13 cellular contexts compared by ENCODE assay signal in genomic region chr2:128324008-128324896, GRCh38. TPM values are rescaled to one million over a fixed set of nuclear protein-coding genes. Genes with fewer than 3 reads are reported as not detected.
DNase-seq lines count a peak whose midpoint lies in the region; ATAC-seq and TF ChIP-seq lines count a peak whose summit lies in the region.
"Had no signal": no experiment of that assay in that cellular context is flagged by ENCODE, and none has a peak within 500 bp of the region (broad histone marks: within the 10 kb centered on the region; RNA-seq: fewer than 3 reads in every experiment).

No MANE protein-coding gene starts in this region.

- H3K9me3 Mint-ChIP-seq in natural killer cell, result no peaks in the 10 kb centered on the region
- no peaks in the 10 kb centered on the region for H3K9me3 Mint-ChIP-seq in natural killer cell treated with Interleukin-12 subunit alpha and Interleukin-12 subunit beta and Interleukin-15 and Interleukin-18, amount 100 ng/mL, for 72 hours
- no peaks in the 10 kb centered on the region for H3K9me3 Mint-ChIP-seq in naive thymus-derived CD8-positive, alpha-beta T cell

- peak overlapping the region; percentile 56 to 68 for H3K27ac Mint-ChIP-seq in natural killer cell
- no peak overlapping the region for H3K27ac Mint-ChIP-seq in natural killer cell treated with Interleukin-12 subunit alpha and Interleukin-12 subunit beta and Interleukin-15 and Interleukin-18, amount 100 ng/mL, for 72 hours
- peak overlapping the region in 3 of 10 donors; percentile 19 to 24 (median 19) for H3K27ac Mint-ChIP-seq in naive thymus-derived CD8-positive, alpha-beta T cell

- H3K27me3 ChIP-seq in ascending aorta, result no peaks in the 10 kb centered on the region

- no peaks in the 10 kb centered on the region for H3K9me3 ChIP-seq in ascending aorta
- H3K9me3 ChIP-seq: BLaER1 treated with 17β-estradiol and CSF1 and Interleukin-3, amounts not matched to agents 10 nM and 100 nM had no signal

- H3K27ac ChIP-seq in ascending aorta, result peak overlapping the region; percentile 45 to 68
- H3K27ac ChIP-seq: BLaER1 treated with 17β-estradiol and CSF1 and Interleukin-3, amounts not matched to agents 10 nM and 100 nM had no signal

- H3K27me3 Mint-ChIP-seq in natural killer cell (ENCODE audit: low read depth in 2 of 2), result peaks cover 0 to 8% of the 10 kb centered on the region in 2 donors
- peaks cover 0 to 2% of the 10 kb centered on the region in 2 donors for H3K27me3 Mint-ChIP-seq in natural killer cell treated with Interleukin-12 subunit alpha and Interleukin-12 subunit beta and Interleukin-15 and Interleukin-18, amount 100 ng/mL, for 72 hours
- no peaks in the 10 kb centered on the region for H3K27me3 Mint-ChIP-seq in naive thymus-derived CD8-positive, alpha-beta T cell

- TF ChIP-seq CTCF in natural killer cell (IDR thresholded peaks at IDR 0.05), result no peak
- TF ChIP-seq CTCF in ascending aorta (IDR thresholded peaks at IDR 0.05), result no peak

- DNase-seq in natural killer cell (peak; percentile 12), ascending aorta (ENCODE audit: low spot score in 2 of 2) (peak; percentile 8 to 61), left lobe of liver (ENCODE audit: low spot score) (no peak)
- DNase-seq in natural killer cell treated with Interleukin-12 subunit alpha and Interleukin-12 subunit beta and Interleukin-15 and Interleukin-18, amount 100 ng/mL, for 72 hours (ENCODE audit: low spot score), result no peak
- DNase-seq in naive thymus-derived CD8-positive, alpha-beta T cell, result peak in 1 of 10 donors; percentile 55
- DNase-seq in stimulated activated CD4-positive, alpha-beta T cell treated with anti-CD3 and anti-CD28 coated beads, Interleukin-2, amount 100 ng/mL, for 48 hours, result no peak
- DNase-seq: activated CD4-positive, alpha-beta T cell treated with anti-CD3 and anti-CD28 coated beads, Interleukin-2, amount 50 U/mL, for 4 hours; amygdala; occipital lobe; SW 1271 had no signal

- H3K4me1 ChIP-seq in ascending aorta, result peaks cover 5 to 18% of the 10 kb centered on the region in 2 donors

- no peaks in the 10 kb centered on the region for H3K36me3 Mint-ChIP-seq in natural killer cell
- H3K36me3 Mint-ChIP-seq in natural killer cell treated with Interleukin-12 subunit alpha and Interleukin-12 subunit beta and Interleukin-15 and Interleukin-18, amount 100 ng/mL, for 72 hours, result no peaks in the 10 kb centered on the region
- H3K36me3 Mint-ChIP-seq in naive thymus-derived CD8-positive, alpha-beta T cell, result no peaks in the 10 kb centered on the region

- H3K36me3 ChIP-seq in ascending aorta, result no peaks in the 10 kb centered on the region
- H3K36me3 ChIP-seq: BLaER1 treated with 17β-estradiol and CSF1 and Interleukin-3, amounts not matched to agents 10 nM and 100 nM had no signal

- H3K4me3 ChIP-seq in ascending aorta, result no peak overlapping the region
- H3K4me3 ChIP-seq: BLaER1 treated with 17β-estradiol and CSF1 and Interleukin-3, amounts not matched to agents 10 nM and 100 nM had no signal

- peak overlapping the region; percentile 89 for H3K4me3 Mint-ChIP-seq in natural killer cell
- H3K4me3 Mint-ChIP-seq in natural killer cell treated with Interleukin-12 subunit alpha and Interleukin-12 subunit beta and Interleukin-15 and Interleukin-18, amount 100 ng/mL, for 72 hours, result no peak overlapping the region
- H3K4me3 Mint-ChIP-seq in naive thymus-derived CD8-positive, alpha-beta T cell, result peak overlapping the region in 8 of 10 donors; percentile 26 to 85 (median 72)

- POLR2A ChIA-PET in naive thymus-derived CD8-positive, alpha-beta T cell (lab: Charles Lee), result no interaction called here

- ATAC-seq in natural killer cell, result no peak
- no peak for ATAC-seq in natural killer cell treated with Interleukin-12 subunit alpha and Interleukin-12 subunit beta and Interleukin-15 and Interleukin-18, amount 100 ng/mL, for 72 hours
- ATAC-seq in naive thymus-derived CD8-positive, alpha-beta T cell, result no peak
- ATAC-seq in HG03521 (IDR thresholded peaks at IDR 0.05; ENCODE audit: unreplicated experiment), result no peak
- no peak for ATAC-seq in HG03520 (IDR thresholded peaks at IDR 0.05; ENCODE audit: unreplicated experiment)
- ATAC-seq in left lobe of liver, result no peak

- peaks cover 15 to 18% of the 10 kb centered on the region in 2 donors for H3K4me1 Mint-ChIP-seq in natural killer cell
- H3K4me1 Mint-ChIP-seq in natural killer cell treated with Interleukin-12 subunit alpha and Interleukin-12 subunit beta and Interleukin-15 and Interleukin-18, amount 100 ng/mL, for 72 hours (ENCODE audit: low read depth in 2 of 2), result peaks cover 7 to 9% of the 10 kb centered on the region in 2 donors
- peaks cover 7 to 15% (median 13%) of the 10 kb centered on the region in 4 donors for H3K4me1 Mint-ChIP-seq in naive thymus-derived CD8-positive, alpha-beta T cell

- intact Hi-C loops in natural killer cell (cut with micrococcal nuclease), result no loop called here
- intact Hi-C loops in ascending aorta (cut with DNase I), result loop anchor here (10.0 kb wide), 2 partner anchors 311 to 411 kb away; no protein-coding TSS in a partner anchor

RNA-seq across cellular contexts. Expression of gene HS6ST1, which starts 5.6 kb away (rescaled TPM):
- total RNA-seq in natural killer cell (10 to 100 TPM; 18.9 to 35.9 (median 28.8) TPM), ascending aorta (42.7 TPM), left lobe of liver (21.8 TPM)
- total RNA-seq in natural killer cell treated with Interleukin-12 subunit alpha and Interleukin-12 subunit beta and Interleukin-15 and Interleukin-18, amount 100 ng/mL, for 72 hours, result 10 to 100 TPM; 17.5 to 25.5 TPM
- 10 to 100 TPM; 14.4 to 15.2 TPM for total RNA-seq in naive thymus-derived CD8-positive, alpha-beta T cell
- 1 to 10 TPM; 3.2 to 4.2 (median 3.5) TPM for polyA plus RNA-seq in naive thymus-derived CD8-positive, alpha-beta T cell

Comparison
In these comparisons a context has a peak if more than half of its experiments do, and no peak if none do; other contexts are left out.
1. DNase-seq: peak in natural killer cell (single experiment) and ascending aorta (2 of 2); none in natural killer cell treated with Interleukin-12 subunit alpha and Interleukin-12 subunit beta and Interleukin-15 and Interleukin-18, amount 100 ng/mL, for 72 hours (single experiment), stimulated activated CD4-positive, alpha-beta T cell treated with anti-CD3 and anti-CD28 coated beads, Interleukin-2, amount 100 ng/mL, for 48 hours (0 of 2) and left lobe of liver (single experiment).
2. H3K27ac Mint-ChIP-seq: peak in natural killer cell (2 of 2); none in natural killer cell treated with Interleukin-12 subunit alpha and Interleukin-12 subunit beta and Interleukin-15 and Interleukin-18, amount 100 ng/mL, for 72 hours (0 of 2).